ENCODE assay signal across 8 cellular contexts in genomic region chr22:45162531-45162930, GRCh38. TPM values are rescaled to one million over a fixed set of nuclear protein-coding genes. Genes with fewer than 3 reads are reported as not detected.
DNase-seq lines count a peak whose midpoint lies in the region; TF ChIP-seq lines count a peak whose summit lies in the region.

No MANE protein-coding gene starts in this region.

- POLR2A ChIA-PET in activated CD4-positive, alpha-beta T cell treated with anti-CD3 and anti-CD28 coated beads, Interleukin-2, amount 10 ng/mL, durations not matched to agents 7 days and 5 days (lab: Charles Lee) = no interaction called here
- POLR2A ChIA-PET in activated CD4-positive, alpha-beta memory T cell treated with anti-CD3 and anti-CD28 coated beads, Interleukin-2, amount 10 ng/mL, durations not matched to agents 7 days and 5 days (lab: Charles Lee) = interaction anchor here (0.6 to 3.9 kb wide), 9 partner anchors 10 to 98 kb away, joined by 3 to 95 read pairs (median 7); no protein-coding TSS in a partner anchor

- H3K4me3 ChIP-seq in iPS-15b (ENCODE audit: low read depth, low read length) = peak overlapping the region; percentile 92
- peak overlapping the region; percentile 65 for H3K4me3 ChIP-seq in suprapubic skin

- H3K4me1 ChIP-seq in iPS-15b (ENCODE audit: control insufficient read depth, insufficient read depth, low read length) (peaks cover 10% of the 10 kb centered on the region), suprapubic skin (peaks cover 78% of the 10 kb centered on the region)

- WGBS in suprapubic skin = 85% methylated on average over 18 of the region's 19 CpGs

- CTCF ChIA-PET in activated CD4-positive, alpha-beta T cell treated with anti-CD3 and anti-CD28 coated beads, Interleukin-2, amount 10 ng/mL, durations not matched to agents 7 days and 5 days (lab: Charles Lee) = interaction anchor here (1.0 to 1.7 kb wide), 3 partner anchors 10 to 478 kb away, joined by 3 to 7 read pairs (median 3); no protein-coding TSS in a partner anchor
- CTCF ChIA-PET in activated CD4-positive, alpha-beta memory T cell treated with anti-CD3 and anti-CD28 coated beads, Interleukin-2, amount 10 ng/mL, durations not matched to agents 7 days and 5 days (lab: Charles Lee) = interaction anchor here (1.6 to 3.3 kb wide), 2 partner anchors 12 to 24 kb away, joined by 6 to 29 read pairs; no protein-coding TSS in a partner anchor

- no peak for TF ChIP-seq EP300 in suprapubic skin (IDR thresholded peaks at IDR 0.05)

- peak overlapping the region; percentile 91 for H3K4me3 Mint-ChIP-seq in activated CD4-positive, alpha-beta T cell treated with anti-CD3 and anti-CD28 coated beads, Interleukin-2, amount 10 ng/mL, durations not matched to agents 7 days and 5 days
- H3K4me3 Mint-ChIP-seq in activated CD4-positive, alpha-beta memory T cell treated with anti-CD3 and anti-CD28 coated beads, Interleukin-2, amount 10 ng/mL, durations not matched to agents 7 days and 5 days = peak overlapping the region; percentile 88

- H3K36me3 ChIP-seq in iPS-15b (ENCODE audit: control insufficient read depth, insufficient read depth, low read length) (peaks cover 7% of the 10 kb centered on the region), suprapubic skin (peaks cover 4% of the 10 kb centered on the region)

- no peaks in the 10 kb centered on the region for H3K27me3 Mint-ChIP-seq in activated CD4-positive, alpha-beta T cell treated with anti-CD3 and anti-CD28 coated beads, Interleukin-2, amount 10 ng/mL, durations not matched to agents 7 days and 5 days
- no peaks in the 10 kb centered on the region for H3K27me3 Mint-ChIP-seq in activated CD4-positive, alpha-beta memory T cell treated with anti-CD3 and anti-CD28 coated beads, Interleukin-2, amount 10 ng/mL, durations not matched to agents 7 days and 5 days

- peaks cover 53% of the 10 kb centered on the region for H3K4me1 Mint-ChIP-seq in activated CD4-positive, alpha-beta T cell treated with anti-CD3 and anti-CD28 coated beads, Interleukin-2, amount 10 ng/mL, durations not matched to agents 7 days and 5 days
- H3K4me1 Mint-ChIP-seq in activated CD4-positive, alpha-beta memory T cell treated with anti-CD3 and anti-CD28 coated beads, Interleukin-2, amount 10 ng/mL, durations not matched to agents 7 days and 5 days = peaks cover 61% of the 10 kb centered on the region

- H3K36me3 Mint-ChIP-seq in activated CD4-positive, alpha-beta T cell treated with anti-CD3 and anti-CD28 coated beads, Interleukin-2, amount 10 ng/mL, durations not matched to agents 7 days and 5 days (ENCODE audit: low read depth) = peaks cover 30% of the 10 kb centered on the region
- H3K36me3 Mint-ChIP-seq in activated CD4-positive, alpha-beta memory T cell treated with anti-CD3 and anti-CD28 coated beads, Interleukin-2, amount 10 ng/mL, durations not matched to agents 7 days and 5 days (ENCODE audit: low read depth) = peaks cover 52% of the 10 kb centered on the region

- H3K9me3 ChIP-seq in iPS-15b (ENCODE audit: control insufficient read depth, insufficient read depth, low read length) (no peaks in the 10 kb centered on the region), suprapubic skin (no peaks in the 10 kb centered on the region)

- no peaks in the 10 kb centered on the region for H3K27me3 ChIP-seq in iPS-15b (ENCODE audit: control insufficient read depth, insufficient read depth, low read length)
- H3K27me3 ChIP-seq in suprapubic skin = no peaks in the 10 kb centered on the region

- H3K27ac ChIP-seq in suprapubic skin = peak overlapping the region; percentile 93

- TF ChIP-seq POLR2A in suprapubic skin (IDR thresholded peaks at IDR 0.05) = no peak

- no peaks in the 10 kb centered on the region for H3K9me3 Mint-ChIP-seq in activated CD4-positive, alpha-beta T cell treated with anti-CD3 and anti-CD28 coated beads, Interleukin-2, amount 10 ng/mL, durations not matched to agents 7 days and 5 days
- H3K9me3 Mint-ChIP-seq in activated CD4-positive, alpha-beta memory T cell treated with anti-CD3 and anti-CD28 coated beads, Interleukin-2, amount 10 ng/mL, durations not matched to agents 7 days and 5 days = no peaks in the 10 kb centered on the region

- peak overlapping the region; percentile 87 for H3K9ac ChIP-seq in iPS-15b (ENCODE audit: low read depth, low read length)

- no peak for TF ChIP-seq CTCF in suprapubic skin (IDR thresholded peaks at IDR 0.05)

- H3K27ac Mint-ChIP-seq in activated CD4-positive, alpha-beta T cell treated with anti-CD3 and anti-CD28 coated beads, Interleukin-2, amount 10 ng/mL, durations not matched to agents 7 days and 5 days = peak overlapping the region; percentile 92
- H3K27ac Mint-ChIP-seq in activated CD4-positive, alpha-beta memory T cell treated with anti-CD3 and anti-CD28 coated beads, Interleukin-2, amount 10 ng/mL, durations not matched to agents 7 days and 5 days = peak overlapping the region; percentile 91

- DNase-seq in activated CD4-positive, alpha-beta T cell treated with anti-CD3 and anti-CD28 coated beads, Interleukin-2, amount 10 ng/mL, durations not matched to agents 7 days and 5 days = no peak
- no peak for DNase-seq in activated CD4-positive, alpha-beta T cell treated with anti-CD3 and anti-CD28 coated beads, Interleukin-2, amount 50 U/mL, for 1 hour
- DNase-seq in activated CD4-positive, alpha-beta memory T cell treated with anti-CD3 and anti-CD28 coated beads, Interleukin-2, amount 10 ng/mL, durations not matched to agents 7 days and 5 days = no peak
- no peak for DNase-seq in suprapubic skin (ENCODE audit: low spot score in 2 of 2)
- DNase-seq in stimulated activated CD4-positive, alpha-beta T cell treated with anti-CD3 and anti-CD28 coated beads, Interleukin-4, amount 100 ng/mL, for 1 hour = no peak
- no peak for DNase-seq in DMS114 treated with DMSO at 0.1 percent for 48 hours (lab: John Stamatoyannopoulos, UW; ENCODE audit: unreplicated experiment)
- DNase-seq in D341Med (ENCODE audit: low spot score) = no peak

RNA-seq across cellular contexts. Expression of gene NUP50, which starts 1.2 kb away (rescaled TPM):
- 100 to 1,000 TPM; 180 to 183 TPM for total RNA-seq in activated CD4-positive, alpha-beta T cell treated with anti-CD3 and anti-CD28 coated beads, Interleukin-2, amount 10 ng/mL, durations not matched to agents 7 days and 5 days
- 100 to 1,000 TPM; 160 to 167 TPM for total RNA-seq in activated CD4-positive, alpha-beta memory T cell treated with anti-CD3 and anti-CD28 coated beads, Interleukin-2, amount 10 ng/mL, durations not matched to agents 7 days and 5 days
- total RNA-seq in suprapubic skin = 10 to 100 TPM; 44.2 to 74.0 (median 64.0) TPM
